ENCODE assay signal across 8 cellular contexts in genomic region chr14:26730929-26731618, GRCh38.
DNase-seq lines count a peak whose midpoint lies in the region; ATAC-seq and TF ChIP-seq lines count a peak whose summit lies in the region.

No MANE protein-coding gene starts in this region.

- peak in 2 of 3 donors; percentile 8 to 47 for DNase-seq in right cardiac atrium
- DNase-seq in Right ventricle myocardium superior = no peak
- peak; percentile 15 for DNase-seq in RKO (ENCODE audit: low spot score)
- no peak for DNase-seq in lower leg skin (ENCODE audit: low spot score in 2 of 2)
- no peak for DNase-seq in NCI-H510A treated with DMSO at 0.1 percent for 48 hours (lab: John Stamatoyannopoulos, UW)

- TF ChIP-seq CTCF in gastroesophageal sphincter (IDR thresholded peaks at IDR 0.05) = peak in 3 of 4 experiments; percentile 15 to 50 (median 15)
- no peak for TF ChIP-seq CTCF in lower leg skin (IDR thresholded peaks at IDR 0.05)

- TF ChIP-seq POLR2A in gastroesophageal sphincter (IDR thresholded peaks at IDR 0.05) (no peak), lower leg skin (IDR thresholded peaks at IDR 0.05) (no peak)

- ATAC-seq in right cardiac atrium (no peak), Right ventricle myocardium superior (ENCODE audit: poor library complexity) (no peak), gastroesophageal sphincter (no peak), GM21576 (IDR thresholded peaks at IDR 0.05; ENCODE audit: unreplicated experiment) (no peak), GM18909 (IDR thresholded peaks at IDR 0.05; ENCODE audit: poor library complexity, unreplicated experiment) (no peak)

- H3K4me1 ChIP-seq in right cardiac atrium (ENCODE audit: control insufficient read depth, insufficient read depth, low read length) (no peaks in the 10 kb centered on the region), gastroesophageal sphincter (no peaks in the 10 kb centered on the region)

- intact Hi-C loops in right cardiac atrium (cut with DNase I) (loop anchor here in 1 of 4 donors (5.0 kb wide), 1 partner anchor 339 kb away; no protein-coding TSS in a partner anchor), Right ventricle myocardium superior (cut with DNase I) (no loop called here), lower leg skin (cut with DNase I; ENCODE audit: low total_unique reads) (no loop called here)

- no peak for TF ChIP-seq EP300 in gastroesophageal sphincter (IDR thresholded peaks at IDR 0.05)

- H3K9me3 ChIP-seq in right cardiac atrium (ENCODE audit: control insufficient read depth, low read length) (no peaks in the 10 kb centered on the region), gastroesophageal sphincter (no peaks in the 10 kb centered on the region)

- H3K36me3 ChIP-seq in gastroesophageal sphincter = no peaks in the 10 kb centered on the region

- H3K27me3 ChIP-seq in right cardiac atrium (ENCODE audit: control insufficient read depth, insufficient read depth) = no peaks in the 10 kb centered on the region
- no peaks in the 10 kb centered on the region for H3K27me3 ChIP-seq in gastroesophageal sphincter

- H3K4me3 ChIP-seq in right cardiac atrium (ENCODE audit: low read length) = no peak overlapping the region
- H3K4me3 ChIP-seq in gastroesophageal sphincter = no peak overlapping the region
- no peak overlapping the region for H3K4me3 ChIP-seq in lower leg skin (ENCODE audit: low read depth, poor library complexity, severe bottlenecking)

- WGBS in right cardiac atrium = 78% methylated on average over 4 of the region's 4 CpGs
- WGBS in gastroesophageal sphincter (ENCODE audit: low coverage in 1 of 2), 2 donors = 83 to 88% methylated on average over 4 of the region's 4 CpGs
- 92% methylated on average over 4 of the region's 4 CpGs for WGBS in lower leg skin, 2 donors

- H3K27ac ChIP-seq in right cardiac atrium (ENCODE audit: low read length) (no peak overlapping the region), gastroesophageal sphincter (no peak overlapping the region)

Comparison
In these comparisons a context has a peak if more than half of its experiments do, and no peak if none do; other contexts are left out.
1. DNase-seq: peak in right cardiac atrium (2 of 3) and RKO (single experiment); none in Right ventricle myocardium superior (single experiment), lower leg skin (0 of 2) and NCI-H510A treated with DMSO at 0.1 percent for 48 hours (single experiment).
2. CTCF ChIP-seq: peak in gastroesophageal sphincter (3 of 4); none in lower leg skin (0 of 3).